In genomic region chr16:17241264-17241835, GRCh38 we compare ENCODE assay signal across 25 cellular contexts.
DNase-seq lines count a peak whose midpoint lies in the region; ATAC-seq and TF ChIP-seq lines count a peak whose summit lies in the region.
"Had no signal": no experiment of that assay in that cellular context is flagged by ENCODE, and none has a peak within 500 bp of the region (broad histone marks: within the 10 kb centered on the region; RNA-seq: fewer than 3 reads in every experiment).

No MANE protein-coding gene starts in this region.

- peaks cover 8% of the 10 kb centered on the region for H3K9me3 Mint-ChIP-seq in T-helper 1 cell treated with Interleukin-12 subunit alpha and Interleukin-12 subunit beta and Interleukin-4 antibody, amounts not matched to agents 30 μg/mL and 1 μg/mL, for 36 hours

- TF ChIP-seq POLR2A in IMR-90 (IDR thresholded peaks at IDR 0.05; ENCODE audit: low read depth, low read length) (no peak), lower leg skin (IDR thresholded peaks at IDR 0.05) (no peak), gastrocnemius medialis (IDR thresholded peaks at IDR 0.05) (no peak)

- TF ChIP-seq CTCF in IMR-90 (conservative IDR thresholded peaks at IDR 0.05; ENCODE audit: low read depth, low read length) (no peak), lower leg skin (IDR thresholded peaks at IDR 0.05) (no peak), gastrocnemius medialis (IDR thresholded peaks at IDR 0.05 in 4 of 5, conservative IDR thresholded peaks at IDR 0.05 in 1 of 5) (no peak)

- H2BK5ac ChIP-seq in IMR-90 (ENCODE audit: low read depth, low read length, poor library complexity, severe bottlenecking) = no peak overlapping the region

- H3K4me3 ChIP-seq in IMR-90 (ENCODE audit: insufficient read depth, low read depth, low read length) (no peak overlapping the region), lower leg skin (ENCODE audit: low read depth, poor library complexity, severe bottlenecking) (no peak overlapping the region), gastrocnemius medialis (no peak overlapping the region), HAP-1 (no peak overlapping the region)
- H3K4me3 ChIP-seq: SK-N-MC had no signal

- H3K27ac ChIP-seq in IMR-90 (ENCODE audit: insufficient read depth, low read length) = no peak overlapping the region
- peak overlapping the region in 1 of 4 donors; percentile 37 for H3K27ac ChIP-seq in gastrocnemius medialis
- H3K27ac ChIP-seq: 22Rv1, SK-N-MC had no signal

- H3K23ac ChIP-seq in IMR-90 (ENCODE audit: low read depth, low read length) = no peak overlapping the region

- H2AFZ ChIP-seq in IMR-90 (replicated peaks; ENCODE audit: low read length, poor library complexity) = no peak overlapping the region

- no peaks in the 10 kb centered on the region for H3K9me1 ChIP-seq in IMR-90 (ENCODE audit: insufficient read depth, low read length)

- H2BK120ac ChIP-seq in IMR-90 (ENCODE audit: low read depth, low read length) = no peak overlapping the region

- intact Hi-C loops in IMR-90 (cut with micrococcal nuclease) = no loop called here
- intact Hi-C loops in lower leg skin (cut with DNase I; ENCODE audit: low total_unique reads) = no loop called here
- intact Hi-C loops in gastrocnemius medialis (cut with DNase I; ENCODE audit: low total_unique reads) = no loop called here

- no peak overlapping the region for H3K4me2 ChIP-seq in IMR-90 (ENCODE audit: low read depth, low read length)

- H2BK20ac ChIP-seq in IMR-90 (ENCODE audit: low read depth, low read length) = no peak overlapping the region

- H3K56ac ChIP-seq in IMR-90 (ENCODE audit: extremely low read depth, insufficient read depth, low read length) = no peak overlapping the region

- H4K5ac ChIP-seq in IMR-90 (ENCODE audit: low read depth, low read length) = no peak overlapping the region

- CTCF ChIA-PET in IMR-90 (lab: Yijun Ruan, JAX) = interaction anchor here (0.6 kb wide), 1 partner anchor 24 kb away, joined by 3 read pairs; no protein-coding TSS in a partner anchor

- in situ Hi-C loops in IMR-90 (cut with MboI; ENCODE audit: low sequenced_read_pairs) = no loop called here
- in situ Hi-C loops in gastrocnemius medialis (cut with MboI; ENCODE audit: low sequenced_read_pairs in 4 of 4) = loop anchor here in 1 of 4 donors (25.0 kb wide), 1 partner anchor 221 kb away; the partner anchor contains the start of gene XYLT1
- in situ Hi-C loops in HAP-1 (cut with MboI; ENCODE audit: low sequenced_read_pairs) = no loop called here

- TF ChIP-seq RAD21 in IMR-90 (IDR thresholded peaks at IDR 0.05; ENCODE audit: low read length) = no peak

- H2BK15ac ChIP-seq in IMR-90 (ENCODE audit: low read depth, low read length) = no peak overlapping the region

- H2AK9ac ChIP-seq in IMR-90 (replicated peaks; ENCODE audit: low read depth, low read length, poor library complexity) = no peak overlapping the region

- peak overlapping the region; percentile 8 for H3K27ac Mint-ChIP-seq in T-helper 1 cell treated with Interleukin-12 subunit alpha and Interleukin-12 subunit beta and Interleukin-4 antibody, amounts not matched to agents 30 μg/mL and 1 μg/mL, for 36 hours

- H3K4me1 ChIP-seq in IMR-90 (ENCODE audit: control insufficient read depth, insufficient read depth, low read length) = no peaks in the 10 kb centered on the region
- no peaks in the 10 kb centered on the region for H3K4me1 ChIP-seq in gastrocnemius medialis
- H3K4me1 ChIP-seq in HAP-1 = no peaks in the 10 kb centered on the region
- H3K4me1 ChIP-seq: BE2C had no signal

- no peak for ATAC-seq in IMR-90 (ENCODE audit: low read depth)
- ATAC-seq in gastrocnemius medialis = peak; percentile 56 to 61
- no peak for ATAC-seq in HG03432 (IDR thresholded peaks at IDR 0.05; ENCODE audit: unreplicated experiment)
- ATAC-seq: HCT116 had no signal

- H3K27me3 Mint-ChIP-seq in T-helper 1 cell treated with Interleukin-12 subunit alpha and Interleukin-12 subunit beta and Interleukin-4 antibody, amounts not matched to agents 30 μg/mL and 1 μg/mL, for 36 hours (ENCODE audit: low read depth) = no peaks in the 10 kb centered on the region

- H4K91ac ChIP-seq in IMR-90 (ENCODE audit: insufficient read depth, low read depth, low read length) = no peak overlapping the region

- H3K18ac ChIP-seq in IMR-90 (ENCODE audit: low read depth, low read length) = no peak overlapping the region

- H3K14ac ChIP-seq in IMR-90 (replicated peaks; ENCODE audit: low read depth, low read length) = no peak overlapping the region

- no CpG with 5 or more reads among the region's 8 CpGs for WGBS in IMR-90 (ENCODE audit: extremely low coverage in 2 of 2, insufficient read length in 1 of 2), 2 experiments
- WGBS in lower leg skin, 2 donors = 79 to 89% methylated on average over 8 of the region's 8 CpGs

- POLR2A ChIA-PET in IMR-90 (lab: Charles Lee; ENCODE audit: unreplicated experiment) = no interaction called here

- H3K9me3 ChIP-seq in IMR-90 (ENCODE audit: control insufficient read depth, insufficient read depth, low read length) (no peaks in the 10 kb centered on the region), gastrocnemius medialis (no peaks in the 10 kb centered on the region), HAP-1 (peaks cover 2% of the 10 kb centered on the region)
- H3K9me3 ChIP-seq: BE2C had no signal

- H4K20me1 ChIP-seq in IMR-90 (ENCODE audit: insufficient read depth, low read length) = no peaks in the 10 kb centered on the region; the same call in 1 of the 2 replicates

- peaks cover 30% of the 10 kb centered on the region for H3K4me1 Mint-ChIP-seq in T-helper 1 cell treated with Interleukin-12 subunit alpha and Interleukin-12 subunit beta and Interleukin-4 antibody, amounts not matched to agents 30 μg/mL and 1 μg/mL, for 36 hours (ENCODE audit: low read depth)

- H2AK5ac ChIP-seq in IMR-90 (ENCODE audit: low read depth, low read length) = no peak overlapping the region

- no peaks in the 10 kb centered on the region for H3K27me3 ChIP-seq in IMR-90 (ENCODE audit: control insufficient read depth, insufficient read depth, low read length)
- no peaks in the 10 kb centered on the region for H3K27me3 ChIP-seq in gastrocnemius medialis
- no peaks in the 10 kb centered on the region for H3K27me3 ChIP-seq in HAP-1 (ENCODE audit: low read depth)

- H3K36me3 ChIP-seq in IMR-90 (ENCODE audit: control insufficient read depth, insufficient read depth, low read length) (no peaks in the 10 kb centered on the region; the same call in 1 of the 2 replicates), gastrocnemius medialis (no peaks in the 10 kb centered on the region), HAP-1 (replicated peaks) (no peaks in the 10 kb centered on the region)
- H3K36me3 ChIP-seq: BE2C had no signal

- no peak overlapping the region for H3K4me3 Mint-ChIP-seq in T-helper 1 cell treated with Interleukin-12 subunit alpha and Interleukin-12 subunit beta and Interleukin-4 antibody, amounts not matched to agents 30 μg/mL and 1 μg/mL, for 36 hours
- H3K4me3 Mint-ChIP-seq: CD14-positive monocyte had no signal

- no peak overlapping the region for H3K9ac ChIP-seq in IMR-90 (ENCODE audit: low read depth, low read length)

- H4K8ac ChIP-seq in IMR-90 (ENCODE audit: low read depth in 2 of 2, low read length in 2 of 2) = no peak overlapping the region

- no peak overlapping the region for H3K4ac ChIP-seq in IMR-90 (ENCODE audit: low read depth, low read length)

- DNase-seq in T-helper 1 cell (no peak), IMR-90 (no peak), lower leg skin (ENCODE audit: low spot score in 2 of 2) (peak; percentile 36 to 90), gastrocnemius medialis (peak; percentile 35 to 55), NCI-H1436 treated with DMSO at 0.1 percent for 48 hours (lab: John Stamatoyannopoulos, UW) (no peak), HAP-1 (ENCODE audit: low spot score in 2 of 2) (no peak)
- DNase-seq: BE2C, Calu3, DMS79 treated with DMSO at 0.1 percent for 48 hours, GF-D8, GOT3, KBM-7, MV-4-11, NCI-H1694, NCI-H2081, NCI-H2227 treated with DMSO at 0.1 percent for 48 hours, NCI-H526 treated with DMSO at 0.1 percent for 48 hours, RPMI8226, SHP77 treated with DMSO at 0.1 percent for 48 hours had no signal

- no TSS peak for BruUV-seq in IMR-90 (replicated peaks; lab: Mats Ljungman, UMichigan)

- peaks cover 22% of the 10 kb centered on the region for H3K36me3 Mint-ChIP-seq in T-helper 1 cell treated with Interleukin-12 subunit alpha and Interleukin-12 subunit beta and Interleukin-4 antibody, amounts not matched to agents 30 μg/mL and 1 μg/mL, for 36 hours (ENCODE audit: low read depth)

- dilution Hi-C loops in IMR-90 (cut with HindIII; ENCODE audit: low sequenced_read_pairs, unreplicated experiment) = no loop called here

- H3K79me1 ChIP-seq in IMR-90 (ENCODE audit: low read depth in 1 of 2, low read length in 2 of 2) = peaks cover 7% of the 10 kb centered on the region in 2 experiments; a peak in 2 of 4 replicates

TF ChIP-seq in IMR-90, 13 proteins besides CTCF, POLR2A, EP300 and RAD21:
- peak; percentile 48 for TF ChIP-seq CEBPB (IDR thresholded peaks at IDR 0.05; ENCODE audit: low read depth, low read length)
- no peak for TF ChIP-seq MAFK (IDR thresholded peaks at IDR 0.05; ENCODE audit: low read depth, low read length)

Comparison
In these comparisons a context has a peak if more than half of its experiments do, and no peak if none do; other contexts are left out.
1. DNase-seq: peak in lower leg skin (2 of 2) and gastrocnemius medialis (2 of 2); none in T-helper 1 cell (0 of 5), IMR-90 (single experiment), NCI-H1436 treated with DMSO at 0.1 percent for 48 hours (single experiment) and HAP-1 (0 of 2).
2. ATAC-seq: peak in gastrocnemius medialis (2 of 2); none in IMR-90 (single experiment) and HG03432 (single experiment).